8 cellular contexts compared by ENCODE assay signal in genomic region chr19:57488299-57488644, GRCh38. TPM values are rescaled to one million over a fixed set of nuclear protein-coding genes. Genes with fewer than 3 reads are reported as not detected.
DNase-seq lines count a peak whose midpoint lies in the region; TF ChIP-seq lines count a peak whose summit lies in the region.
"Not testable (repeated sequence)": the region's sequence is repeated elsewhere in the genome, so short reads cannot be mapped to it uniquely, and the experiment has no call there.

No MANE protein-coding gene starts in this region.

- H3K27ac Mint-ChIP-seq in Caco-2 (ENCODE audit: unreplicated experiment) (peak overlapping the region; percentile 62), immature natural killer cell (peak overlapping the region in 4 of 6 donors; percentile 6 to 65 (median 42)), type B pancreatic cell (peak overlapping the region; percentile 57)
- not testable (repeated sequence) for H3K27ac Mint-ChIP-seq in neural progenitor cell

- H3K9me3 Mint-ChIP-seq in Caco-2 (ENCODE audit: unreplicated experiment) (peaks cover 30% of the 10 kb centered on the region), immature natural killer cell (peaks cover 8 to 40% (median 19%) of the 10 kb centered on the region in 6 donors), neural progenitor cell (peaks cover 55% of the 10 kb centered on the region), type B pancreatic cell (peaks cover 13% of the 10 kb centered on the region)

- H3K36me3 ChIP-seq in Caco-2 (ENCODE audit: control insufficient read depth, insufficient read depth, low read length); neural progenitor cell: not testable (repeated sequence)

- TF ChIP-seq CTCF in Caco-2 (IDR thresholded peaks at IDR 0.05; ENCODE audit: insufficient read depth in 1 of 2, low read depth in 1 of 2, low read length in 1 of 2, severe bottlenecking in 1 of 2, unreplicated experiment in 1 of 2); VCaP (conservative IDR thresholded peaks at IDR 0.05); epithelial cell of proximal tubule (conservative IDR thresholded peaks at IDR 0.05; ENCODE audit: low read depth, low read length); neural progenitor cell (IDR thresholded peaks at IDR 0.05); type B pancreatic cell (conservative IDR thresholded peaks at IDR 0.05): not testable (repeated sequence)

- not testable (repeated sequence) for H3K27me3 Mint-ChIP-seq in Caco-2 (ENCODE audit: insufficient read depth, unreplicated experiment); neural progenitor cell (ENCODE audit: insufficient read depth, low read depth); type B pancreatic cell
- peaks cover 5 to 12% (median 6%) of the 10 kb centered on the region in 3 donors for H3K27me3 Mint-ChIP-seq in immature natural killer cell (ENCODE audit: low read depth in 3 of 3)

- POLR2A ChIA-PET in Caco-2 (lab: Charles Lee), result not testable (repeated sequence)

- H3K4me2 ChIP-seq in neural progenitor cell, result peak overlapping the region; percentile 76

- BruUV-seq in Caco-2 (replicated peaks; lab: Mats Ljungman, UMichigan), result TSS peak; percentile 56

- H3K4me3 ChIP-seq in Caco-2 (ENCODE audit: low read depth, low read length), result peak overlapping the region; percentile 18
- peak overlapping the region; percentile 35 for H3K4me3 ChIP-seq in Jurkat, Clone E6-1 (ENCODE audit: low read length)
- peak overlapping the region; percentile 30 for H3K4me3 ChIP-seq in epithelial cell of proximal tubule (ENCODE audit: low read depth, low read length)
- peak overlapping the region; percentile 41 for H3K4me3 ChIP-seq in neural progenitor cell

- not testable (repeated sequence) for H3K9ac ChIP-seq in neural progenitor cell

- H3K4me3 Mint-ChIP-seq in Caco-2 (ENCODE audit: unreplicated experiment) (peak overlapping the region; percentile 40), immature natural killer cell (peak overlapping the region; percentile 68 to 84 (median 75)), neural progenitor cell (peak overlapping the region; percentile 84), type B pancreatic cell (peak overlapping the region; percentile 86)

- not testable (repeated sequence) for H3K4me1 Mint-ChIP-seq in Caco-2 (ENCODE audit: low read depth, unreplicated experiment)
- H3K4me1 Mint-ChIP-seq in immature natural killer cell (peaks cover 18 to 22% of the 10 kb centered on the region in 2 donors), neural progenitor cell (peaks cover 12% of the 10 kb centered on the region), type B pancreatic cell (ENCODE audit: unreplicated experiment) (peaks cover 12% of the 10 kb centered on the region)

- H3F3A ChIP-seq in neural progenitor cell (ENCODE audit: low read depth), result not testable (repeated sequence)

- not testable (repeated sequence) for DNase-seq in Caco-2; Jurkat, Clone E6-1 (ENCODE audit: low read depth, low spot score); epithelial cell of proximal tubule (ENCODE audit: low read depth); immature natural killer cell; neural progenitor cell (ENCODE audit: low spot score); type B pancreatic cell (ENCODE audit: extremely low spot score, unreplicated experiment)
- peak; percentile 18 for DNase-seq in astrocyte of the hippocampus (ENCODE audit: low read depth, low spot score)

- not testable (repeated sequence) for H3K27me3 ChIP-seq in Caco-2 (replicated peaks; ENCODE audit: control insufficient read depth, insufficient read depth, low read length); neural progenitor cell

- H3K79me2 ChIP-seq in neural progenitor cell (ENCODE audit: low read depth), result peaks cover 17% of the 10 kb centered on the region

- peaks cover 14% of the 10 kb centered on the region; the same call in 1 of the 2 replicates for H3K9me3 ChIP-seq in Caco-2
- not testable (repeated sequence) for H3K9me3 ChIP-seq in neural progenitor cell (ENCODE audit: low read depth)

- not testable (repeated sequence) for H2AFZ ChIP-seq in neural progenitor cell (replicated peaks)

- not testable (repeated sequence) for H4K20me1 ChIP-seq in neural progenitor cell (ENCODE audit: low read depth)

- CTCF ChIA-PET in Caco-2 (lab: Charles Lee), result not testable (repeated sequence)

- H3K36me3 Mint-ChIP-seq in Caco-2 (ENCODE audit: insufficient read depth, unreplicated experiment) (peaks cover 36% of the 10 kb centered on the region), immature natural killer cell (peaks cover 32 to 49% (median 45%) of the 10 kb centered on the region in 3 donors), neural progenitor cell (peaks cover 45% of the 10 kb centered on the region), type B pancreatic cell (peaks cover 41% of the 10 kb centered on the region)

- intact Hi-C loops in Caco-2 (cut with micrococcal nuclease; ENCODE audit: unreplicated experiment), result not testable (repeated sequence)

- H3K4me1 ChIP-seq in Caco-2, neural progenitor cell: not testable (repeated sequence)

- H3K27ac ChIP-seq in VCaP, result peak overlapping the region; percentile 95
- not testable (repeated sequence) for H3K27ac ChIP-seq in neural progenitor cell

RNA-seq across cellular contexts. Expression of gene ZNF419, which starts 0.7 kb away (rescaled TPM):
- total RNA-seq in Caco-2 (2022), result 13.6 and 16.9 TPM in 2 replicates
- polyA plus RNA-seq in Jurkat, Clone E6-1 (2012; ENCODE audit: insufficient read depth, insufficient read length), result 6.1 TPM
- total RNA-seq in epithelial cell of proximal tubule, result 2.5 and 3.8 TPM in 2 replicates
- 1 to 10 TPM; 1.4 to 5.8 (median 2.1) TPM for polyA plus RNA-seq in immature natural killer cell
- 25.6 and 30.2 TPM in 2 replicates for total RNA-seq in neural progenitor cell (ENCODE audit: low replicate concordance)
- total RNA-seq in type B pancreatic cell (ENCODE audit: low replicate concordance), result 15.4 and 18.4 TPM in 2 replicates

RNA-seq across cellular contexts. Expression of gene ZNF772, which starts 10.9 kb away (rescaled TPM):
- total RNA-seq in Caco-2 (2022) (1.2 and 1.7 TPM in 2 replicates), epithelial cell of proximal tubule (6.1 and 6.2 TPM in 2 replicates), neural progenitor cell (ENCODE audit: low replicate concordance) (33.3 and 34.5 TPM in 2 replicates), type B pancreatic cell (ENCODE audit: low replicate concordance) (16.6 and 18.0 TPM in 2 replicates)
- polyA plus RNA-seq in Jurkat, Clone E6-1 (2012; ENCODE audit: insufficient read depth, insufficient read length), result 0.82 TPM
- polyA plus RNA-seq in immature natural killer cell, result 1 to 10 TPM in 2 of 3 donors, not detected in 1; 2.2 to 2.3 TPM

RNA-seq across cellular contexts. Expression of gene ZNF773, which starts 11.5 kb away (rescaled TPM):
- total RNA-seq in Caco-2 (2022), result 7.7 and 10.0 TPM in 2 replicates
- polyA plus RNA-seq in Jurkat, Clone E6-1 (2012; ENCODE audit: insufficient read depth, insufficient read length), result 9.4 TPM
- total RNA-seq in epithelial cell of proximal tubule, result 4.6 and 5.4 TPM in 2 replicates
- 10 to 100 TPM in 1 of 3 donors, 1 to 10 TPM in 2; 3.1 to 14.1 (median 3.3) TPM for polyA plus RNA-seq in immature natural killer cell
- total RNA-seq in neural progenitor cell (ENCODE audit: low replicate concordance), result 11.8 and 18.0 TPM in 2 replicates
- 9.6 and 9.8 TPM in 2 replicates for total RNA-seq in type B pancreatic cell (ENCODE audit: low replicate concordance)

RNA-seq across cellular contexts. Expression of gene VN1R1, which starts 31.3 kb away (rescaled TPM):
- total RNA-seq in Caco-2 (2022) (0.11 TPM in 1 of 2 replicates, not detected in the other), epithelial cell of proximal tubule (0.07 TPM in 1 of 2 replicates, not detected in the other), neural progenitor cell (ENCODE audit: low replicate concordance) (1.7 and 4.4 TPM in 2 replicates), type B pancreatic cell (ENCODE audit: low replicate concordance) (0.94 and 1.6 TPM in 2 replicates)
- polyA plus RNA-seq in Jurkat, Clone E6-1 (2012; ENCODE audit: insufficient read depth, insufficient read length), result not detected
- polyA plus RNA-seq in immature natural killer cell, result not detected

RNA-seq across cellular contexts. Expression of gene ZNF549, which starts 38.9 kb away (rescaled TPM):
- total RNA-seq in Caco-2 (2022), result 5.2 and 5.5 TPM in 2 replicates
- 5.1 TPM for polyA plus RNA-seq in Jurkat, Clone E6-1 (2012; ENCODE audit: insufficient read depth, insufficient read length)
- 1.7 and 2.4 TPM in 2 replicates for total RNA-seq in epithelial cell of proximal tubule
- 1 to 10 TPM; 3.1 to 7.1 (median 6.9) TPM for polyA plus RNA-seq in immature natural killer cell
- 10.6 and 15.6 TPM in 2 replicates for total RNA-seq in neural progenitor cell (ENCODE audit: low replicate concordance)
- total RNA-seq in type B pancreatic cell (ENCODE audit: low replicate concordance), result 8.5 and 9.2 TPM in 2 replicates
